Comparison of ENCODE assay signal across 8 cellular contexts in genomic region chr10:24556746-24557742, GRCh38.
A peak's percentile ranks its signal among the peaks of the same experiment; 100 is the strongest.
DNase-seq lines count a peak whose midpoint lies in the region; ATAC-seq, FAIRE-seq and TF ChIP-seq lines count a peak whose summit lies in the region.

No MANE protein-coding gene starts in this region.

- no peak for FAIRE-seq in pancreas (lab: Jason Lieb, UNC)

- no peaks in the 10 kb centered on the region for H3K27me3 ChIP-seq in pancreas

- no peak overlapping the region for H3K27ac ChIP-seq in pancreas

- peak; percentile 83 for ATAC-seq in GM18858 (IDR thresholded peaks at IDR 0.05; ENCODE audit: unreplicated experiment)
- ATAC-seq in pancreas = peak in 3 of 4 donors; percentile 61 to 68 (median 66)

- DNase-seq in Caki2 (ENCODE audit: low read depth) (peak; percentile 26), SW480 (ENCODE audit: low spot score) (peak; percentile 46), fibroblast of villous mesenchyme (ENCODE audit: low read depth) (peak; percentile 71), pancreas (no peak), NCI-H345 (lab: John Stamatoyannopoulos, UW) (no peak), retina (no peak)
- peak; percentile 78 for DNase-seq in Jurkat, Clone E6-1 (ENCODE audit: low read depth, low spot score)

- in situ Hi-C loops in Caki2 (cut with HindIII; ENCODE audit: low pct_unique_long_range_greater_than_20kb, low sequenced_read_pairs) = no loop called here

- no peaks in the 10 kb centered on the region for H3K36me3 ChIP-seq in pancreas

- intact Hi-C loops in pancreas (cut with DNase I) = no loop called here

- TF ChIP-seq CTCF in fibroblast of villous mesenchyme (IDR thresholded peaks at IDR 0.05; ENCODE audit: insufficient read depth, low read depth, low read length) (peak; percentile 72), pancreas (IDR thresholded peaks at IDR 0.05) (peak; percentile 34 to 53 (median 49))

- H3K4me1 ChIP-seq in pancreas = no peaks in the 10 kb centered on the region

- WGBS in pancreas, 2 donors = 51 to 60% methylated on average over 24 of the region's 24 CpGs

- no peaks in the 10 kb centered on the region for H3K9me3 ChIP-seq in pancreas

- H3K4me3 ChIP-seq in Jurkat, Clone E6-1 (ENCODE audit: low read length) = no peak overlapping the region
- no peak overlapping the region for H3K4me3 ChIP-seq in fibroblast of villous mesenchyme (ENCODE audit: low read depth, low read length)
- H3K4me3 ChIP-seq in pancreas = no peak overlapping the region

Comparison
In these comparisons a context has a peak if more than half of its experiments do, and no peak if none do; other contexts are left out.
1. DNase-seq: peak in Caki2 (single experiment), Jurkat, Clone E6-1 (single experiment), SW480 (single experiment) and fibroblast of villous mesenchyme (single experiment); none in pancreas (0 of 6), NCI-H345 (single experiment) and retina (single experiment).